ENCODE assay signal across 13 cellular contexts in genomic region chr11:72682238-72682872, GRCh38. TPM values are rescaled to one million over a fixed set of nuclear protein-coding genes. Genes with fewer than 3 reads are reported as not detected.
"Had no signal": no experiment of that assay in that cellular context is flagged by ENCODE, and none has a peak within 500 bp of the region (broad histone marks: within the 10 kb centered on the region; RNA-seq: fewer than 3 reads in every experiment).

No MANE protein-coding gene starts in this region.

- H3K4me1 ChIP-seq: pancreas had no signal

- H3K27ac ChIP-seq: cardiac muscle cell, esophagus squamous epithelium, pancreas, vagina had no signal

- H3K9me3 ChIP-seq: esophagus squamous epithelium, pancreas, tibial nerve, vagina had no signal

- H3K4me3 Mint-ChIP-seq: activated CD4-positive, alpha-beta T cell treated with anti-CD3 and anti-CD28 coated beads, Interleukin-2, amount 10 ng/mL, durations not matched to agents 24 days and 14 days; mesothelial cell of epicardium; WTC11 had no signal

- DNase-seq: activated CD4-positive, alpha-beta T cell treated with anti-CD3 and anti-CD28 coated beads, Interleukin-2, amount 10 ng/mL, durations not matched to agents 24 days and 14 days; activated CD8-positive, alpha-beta memory T cell treated with anti-CD3 and anti-CD28 coated beads, Interleukin-2, amount 50 U/mL, for 48 hours; esophagus squamous epithelium; pancreas; stimulated activated CD4-positive, alpha-beta T cell treated with anti-CD3 and anti-CD28 coated beads, Interleukin-1b, Interleukin-23, amount 100 ng/mL, for 48 hours; T-helper 2 cell had no signal

- H3K4me3 ChIP-seq: cardiac muscle cell, esophagus squamous epithelium, pancreas, tibial nerve, vagina had no signal

- H3K27ac Mint-ChIP-seq: activated CD4-positive, alpha-beta T cell treated with anti-CD3 and anti-CD28 coated beads, Interleukin-2, amount 10 ng/mL, durations not matched to agents 24 days and 14 days; WTC11 had no signal

- H3K27me3 ChIP-seq: vagina had no signal

- H3K36me3 ChIP-seq: pancreas had no signal

- FAIRE-seq: astrocyte, kidney, pancreas had no signal

- H3K9me3 Mint-ChIP-seq: activated CD4-positive, alpha-beta T cell treated with anti-CD3 and anti-CD28 coated beads, Interleukin-2, amount 10 ng/mL, durations not matched to agents 24 days and 14 days; mesothelial cell of epicardium; WTC11 had no signal

- ATAC-seq: WTC11 had no signal

RNA-seq across cellular contexts. Expression of gene PDE2A, which starts 8.1 kb away (rescaled TPM):
- polyA plus RNA-seq: cardiac muscle cell had no signal
